Comparison of ENCODE assay signal across 8 cellular contexts in genomic region chr7:44200699-44201461, GRCh38. TPM values are rescaled to one million over a fixed set of nuclear protein-coding genes. Genes with fewer than 3 reads are reported as not detected.
DNase-seq lines count a peak whose midpoint lies in the region; ATAC-seq, FAIRE-seq and TF ChIP-seq lines count a peak whose summit lies in the region.

Gene YKT6, plus strand, starts transcription at chr7:44200978. Its CDS starts 158 bp downstream, at chr7:44201136.

- peaks cover 14% of the 10 kb centered on the region for H3K36me3 ChIP-seq in BE2C

- no peaks in the 10 kb centered on the region for H3K27me3 ChIP-seq in BE2C

- peak; percentile 55 for FAIRE-seq in colon (lab: Jason Lieb, UNC)

- ATAC-seq in HG03439 (IDR thresholded peaks at IDR 0.05; ENCODE audit: unreplicated experiment): peak; percentile 99

- DNase-seq in BE2C: peak; percentile 96
- peak; percentile 96 for DNase-seq in NCI-H510A (lab: John Stamatoyannopoulos, UW)
- DNase-seq in activated CD4-positive, alpha-beta T cell treated with anti-CD3 and anti-CD28 coated beads for 24 hours (ENCODE audit: low read depth in 2 of 2): peak; percentile 90 to 91
- DNase-seq in kidney glomerular epithelial cell (lab: John Stamatoyannopoulos, UW): peak; percentile 88
- DNase-seq in stimulated activated CD4-positive, alpha-beta T cell treated with anti-CD3 and anti-CD28 coated beads, Interleukin-1b, Interleukin-23, amount 100 ng/mL, for 1 hour (ENCODE audit: low read depth in 2 of 2): peak; percentile 81 to 85

- peak; percentile 94 for TF ChIP-seq POLR2A in GM19193 (IDR thresholded peaks at IDR 0.05; ENCODE audit: extremely low read depth, insufficient read depth, insufficient read length)

- TF ChIP-seq CTCF in BE2C (IDR thresholded peaks at IDR 0.05; ENCODE audit: low read depth, low read length): peak; percentile 51

- no peaks in the 10 kb centered on the region for H3K4me1 ChIP-seq in BE2C

- H3K9me3 ChIP-seq in BE2C: no peaks in the 10 kb centered on the region

- peak within 1 kb of the TSS; percentile 92 for H3K4me3 ChIP-seq in BE2C (ENCODE audit: low read depth, low read length)

RNA-seq across cellular contexts. Expression of gene YKT6, which starts in this region (rescaled TPM):
- polyA plus RNA-seq in BE2C (2012; ENCODE audit: insufficient read depth, insufficient read length, low read depth): 199 TPM

Comparison
In these comparisons a context has a peak if more than half of its experiments do, and no peak if none do; other contexts are left out.
1. Peak in every context shown above with its lines: DNase-seq, ATAC-seq and H3K4me3 ChIP-seq.